11 cellular contexts compared by ENCODE assay signal in the genomic region with DNA sequence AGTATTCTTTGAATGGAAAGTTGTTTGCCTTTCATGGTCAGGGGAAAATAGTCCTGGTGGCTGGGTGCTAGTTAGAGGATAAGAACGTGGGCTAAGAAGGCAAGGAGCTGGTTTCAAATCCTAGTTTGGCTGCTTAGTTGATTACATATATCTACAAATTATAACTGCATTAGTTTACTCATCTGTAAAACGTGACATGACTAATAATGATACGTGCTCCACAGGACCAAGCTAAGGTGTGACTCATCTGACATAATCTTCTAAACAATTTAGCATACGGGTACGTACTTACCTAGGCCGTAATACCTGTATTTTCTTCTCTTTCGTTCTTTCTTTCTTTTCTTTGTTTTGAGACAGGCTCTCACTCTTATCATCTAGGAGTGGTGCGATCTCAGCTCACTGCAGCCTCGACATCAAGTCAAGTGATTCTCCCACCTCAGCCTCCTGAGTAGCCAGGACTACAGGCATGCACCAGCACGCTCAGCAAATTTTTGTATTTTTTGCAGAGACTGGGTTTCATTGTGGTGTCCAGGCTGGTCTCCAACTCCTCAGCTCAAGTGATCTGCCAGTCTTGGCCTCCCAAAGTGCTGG.
DNase-seq lines count a peak whose midpoint lies in the region; ATAC-seq, FAIRE-seq and TF ChIP-seq lines count a peak whose summit lies in the region.
"Had no signal": no experiment of that assay in that cellular context is flagged by ENCODE, and none has a peak within 500 bp of the region (broad histone marks: within the 10 kb centered on the region; RNA-seq: fewer than 3 reads in every experiment).

No MANE protein-coding gene starts in this region.

- FAIRE-seq in RCC 7860 (lab: Jason Lieb, UNC) (no peak), HepG2 (lab: Jason Lieb, UNC) (no peak)

- no peak for TF ChIP-seq POLR2A in HepG2 (IDR thresholded peaks at IDR 0.05; ENCODE audit: insufficient read depth in 1 of 2, low read depth in 2 of 2, low read length in 2 of 2)

- H3K36me3 Mint-ChIP-seq in mesothelial cell of epicardium: peaks cover 2% of the 10 kb centered on the region

- peaks cover 13% of the 10 kb centered on the region for H3K9me3 Mint-ChIP-seq in mesothelial cell of epicardium

- peaks cover 26% of the 10 kb centered on the region for H3K4me1 Mint-ChIP-seq in mesothelial cell of epicardium
- H3K4me1 Mint-ChIP-seq: activated CD4-positive, alpha-beta T cell treated with anti-CD3 and anti-CD28 coated beads for 36 hours had no signal

- H3K9me3 ChIP-seq in skeletal muscle satellite cell (replicated peaks; ENCODE audit: low read length): no peaks in the 10 kb centered on the region
- no peaks in the 10 kb centered on the region for H3K9me3 ChIP-seq in HepG2 (ENCODE audit: low read length)

- DNase-seq in GM12865 (ENCODE audit: low read depth): peak; percentile 7
- DNase-seq in RCC 7860 (ENCODE audit: low spot score): peak; percentile 9
- DNase-seq in epithelial cell of prostate (ENCODE audit: low read depth, low spot score): peak; percentile 46
- no peak for DNase-seq in HepG2 (ENCODE audit: low spot score)
- DNase-seq in mesothelial cell of epicardium (ENCODE audit: low spot score in 2 of 2, unreplicated experiment in 2 of 2): no peak
- DNase-seq: activated CD4-positive, alpha-beta T cell treated with anti-CD3 and anti-CD28 coated beads for 36 hours; nephron progenitor cell; SJCRH30 had no signal

- CTCF ChIA-PET in HepG2 (lab: Yijun Ruan, JAX; ENCODE audit: low intra/inter-chr PET ratio, low total read pairs): no interaction called here

- H4K20me1 ChIP-seq in HepG2 (ENCODE audit: insufficient read depth, low read length): no peaks in the 10 kb centered on the region; the same call in 1 of the 2 replicates

- no TSS peak for BruUV-seq in HepG2 (replicated peaks; lab: Mats Ljungman, UMichigan)

- H3K4me2 ChIP-seq in skeletal muscle satellite cell (ENCODE audit: low read length) (peak overlapping the region; percentile 53), HepG2 (ENCODE audit: low read depth, low read length) (no peak overlapping the region)

- H3K27me3 ChIP-seq in skeletal muscle satellite cell (ENCODE audit: control insufficient read depth, insufficient read depth, low read length) (no peaks in the 10 kb centered on the region), HepG2 (ENCODE audit: control insufficient read depth in 1 of 2, insufficient read depth in 2 of 2, low read length in 2 of 2) (no peaks in the 10 kb centered on the region)
- H3K27me3 ChIP-seq: SJCRH30 had no signal

- peak overlapping the region; percentile 67 for H3K9ac ChIP-seq in skeletal muscle satellite cell (ENCODE audit: low read depth, low read length)
- H3K9ac ChIP-seq in HepG2 (ENCODE audit: insufficient read depth, low read depth, low read length): no peak overlapping the region

- 89% methylated on average over 10 of the region's 10 CpGs for WGBS in HepG2 (ENCODE audit: low lambda C conversion rate)

- ATAC-seq in HG03095 (IDR thresholded peaks at IDR 0.05; ENCODE audit: unreplicated experiment): no peak
- ATAC-seq in HepG2: no peak
- no peak for ATAC-seq in GM21737 (IDR thresholded peaks at IDR 0.05; ENCODE audit: unreplicated experiment)
- ATAC-seq: activated CD4-positive, alpha-beta T cell treated with anti-CD3 and anti-CD28 coated beads for 36 hours had no signal

- POLR2A ChIA-PET in HepG2 (lab: Yijun Ruan, JAX): no interaction called here

- H3K4me3 Mint-ChIP-seq in mesothelial cell of epicardium: no peak overlapping the region
- H3K4me3 Mint-ChIP-seq: activated CD4-positive, alpha-beta T cell treated with anti-CD3 and anti-CD28 coated beads for 36 hours; nephron progenitor cell had no signal

- no peaks in the 10 kb centered on the region for H3K36me3 ChIP-seq in skeletal muscle satellite cell (ENCODE audit: insufficient read depth, low read length)
- H3K36me3 ChIP-seq in HepG2 (replicated peaks in 1 of 2; ENCODE audit: control insufficient read depth in 1 of 2, insufficient read depth in 2 of 2, low read length in 2 of 2): no peaks in the 10 kb centered on the region

- H3K4me3 ChIP-seq in GM12865 (ENCODE audit: low read depth, low read length) (no peak overlapping the region), skeletal muscle satellite cell (ENCODE audit: low read length) (peak overlapping the region; percentile 25), HepG2 (replicated peaks in 1 of 3; ENCODE audit: insufficient read depth in 1 of 3, low read depth in 2 of 3, low read length in 3 of 3) (no peak overlapping the region)
- H3K4me3 ChIP-seq: SJCRH30 had no signal

- peak overlapping the region; percentile 34 for H3K27ac ChIP-seq in epithelial cell of prostate
- H3K27ac ChIP-seq in HepG2 (ENCODE audit: extremely low read length, insufficient read depth, low read length): no peak overlapping the region
- H3K27ac ChIP-seq: SJCRH30 had no signal

- intact Hi-C loops in HepG2 (cut with micrococcal nuclease; ENCODE audit: unreplicated experiment): no loop called here

- H3K27me3 Mint-ChIP-seq in mesothelial cell of epicardium (ENCODE audit: low read depth): no peaks in the 10 kb centered on the region
- H3K27me3 Mint-ChIP-seq: activated CD4-positive, alpha-beta T cell treated with anti-CD3 and anti-CD28 coated beads for 36 hours had no signal

- H3K79me2 ChIP-seq in HepG2 (ENCODE audit: insufficient read depth, low read length): peaks cover 2% of the 10 kb centered on the region

- TF ChIP-seq EP300 in HepG2 (IDR thresholded peaks at IDR 0.05; ENCODE audit: low read depth in 2 of 2, low read length in 2 of 2) (no peak), HepG2 (CRISPR knock-in tag; IDR thresholded peaks at IDR 0.05; ENCODE audit: borderline replicate concordance) (no peak)

- H3K4me1 ChIP-seq in skeletal muscle satellite cell (ENCODE audit: control insufficient read depth, insufficient read depth, low read length): peaks cover 39% of the 10 kb centered on the region
- no peaks in the 10 kb centered on the region for H3K4me1 ChIP-seq in HepG2 (ENCODE audit: insufficient read depth, low read length)
- H3K4me1 ChIP-seq: SJCRH30 had no signal

- no peak overlapping the region for H2AFZ ChIP-seq in HepG2 (ENCODE audit: low read length)

- in situ Hi-C loops in HepG2 (cut with HindIII; ENCODE audit: extremely low pct_ligation_motif_present, low pct_unique_long_range_greater_than_20kb): no loop called here

- no peak for TF ChIP-seq RAD21 in HepG2 (CRISPR knock-in tag; IDR thresholded peaks at IDR 0.05)

- H3K27ac Mint-ChIP-seq in mesothelial cell of epicardium: no peak overlapping the region
- H3K27ac Mint-ChIP-seq: activated CD4-positive, alpha-beta T cell treated with anti-CD3 and anti-CD28 coated beads for 36 hours; nephron progenitor cell had no signal

- TF ChIP-seq CTCF in GM12865 (IDR thresholded peaks at IDR 0.05; ENCODE audit: insufficient read depth, low read depth, low read length, missing control alignments): no peak
- no peak for TF ChIP-seq CTCF in HepG2 (CRISPR knock-in tag; IDR thresholded peaks at IDR 0.05)
- TF ChIP-seq CTCF in mesothelial cell of epicardium (IDR thresholded peaks at IDR 0.05; ENCODE audit: unreplicated experiment): no peak

TF ChIP-seq in HepG2, 621 proteins besides CTCF, POLR2A, EP300 and RAD21:
- no peak for TF ChIP-seq PRPF4 (IDR thresholded peaks at IDR 0.05; ENCODE audit: low read depth, low read length, poor library complexity, severe bottlenecking)
- no peak for TF ChIP-seq TSC22D2 (CRISPR knock-in tag; IDR thresholded peaks at IDR 0.05; ENCODE audit: borderline replicate concordance)
- no peak for TF ChIP-seq NFKBIZ (CRISPR knock-in tag; IDR thresholded peaks at IDR 0.05)
- TF ChIP-seq MAFK (conservative IDR thresholded peaks at IDR 0.05 in 1 of 2, IDR thresholded peaks at IDR 0.05 in 1 of 2; ENCODE audit: low read length in 2 of 2): 0 out of 4 replicates have a peak, but pooled peaks of 1 of the 2 experiments have one; percentile 12
TF ChIP-seq in HepG2: peak in this region for 1.

Comparison
In these comparisons a context has a peak if more than half of its experiments do, and no peak if none do; other contexts are left out.
1. DNase-seq: peak in GM12865 (single experiment), RCC 7860 (single experiment) and epithelial cell of prostate (single experiment); none in HepG2 (single experiment) and mesothelial cell of epicardium (0 of 2).